In the genomic region with DNA sequence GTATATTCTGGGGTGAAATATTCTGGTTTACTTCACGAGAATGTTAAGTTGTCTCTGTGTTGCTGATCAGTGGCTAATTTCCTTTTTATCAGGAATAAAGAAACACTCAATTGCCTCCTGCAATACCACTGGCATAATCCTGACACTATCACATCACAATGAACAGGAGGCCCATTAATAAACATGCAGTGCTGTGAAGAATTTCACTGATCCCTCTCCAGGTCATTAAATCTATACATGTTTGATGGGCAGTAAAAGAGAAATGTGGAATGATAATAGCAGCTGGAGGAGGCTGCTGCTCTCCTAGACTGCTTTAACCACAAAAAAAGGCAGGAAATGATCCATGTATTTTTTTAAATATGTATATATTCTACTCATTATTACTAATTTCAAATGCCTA, we compare ENCODE assay signal across 33 cellular contexts.
"Had no signal": no experiment of that assay in that cellular context is flagged by ENCODE, and none has a peak within 500 bp of the region (broad histone marks: within the 10 kb centered on the region; RNA-seq: fewer than 3 reads in every experiment).

No MANE protein-coding gene starts in this region.

- H3K27me3 ChIP-seq: brain microvascular endothelial cell, esophagus squamous epithelium, gastroesophageal sphincter, heart right ventricle had no signal

- ATAC-seq: activated naive CD4-positive, alpha-beta T cell treated with anti-CD3 and anti-CD28 coated beads, Interleukin-2, amount 50 U/mL, for 72 hours; activated T-cell treated with anti-CD3 and anti-CD28 coated beads, Interleukin-2, amount 50 U/mL, for 72 hours; effector memory CD8-positive, alpha-beta T cell; gastroesophageal sphincter; heart right ventricle; T-helper 17 cell; WTC11 had no signal

- H3K36me3 ChIP-seq: brain microvascular endothelial cell, esophagus squamous epithelium, gastroesophageal sphincter, heart right ventricle had no signal

- H3K4me1 ChIP-seq: esophagus squamous epithelium, gastroesophageal sphincter, heart right ventricle had no signal

- H3K4me3 ChIP-seq: coronary artery, esophagus squamous epithelium, gastroesophageal sphincter, heart right ventricle had no signal

- DNase-seq: activated CD4-positive, alpha-beta memory T cell treated with anti-CD3 and anti-CD28 coated beads, Interleukin-2, amount 10 ng/mL, durations not matched to agents 7 days and 5 days; activated CD4-positive, alpha-beta T cell treated with anti-CD3 and anti-CD28 coated beads for 1 hour; activated CD4-positive, alpha-beta T cell treated with anti-CD3 and anti-CD28 coated beads for 4 hours; activated CD4-positive, alpha-beta T cell treated with anti-CD3 and anti-CD28 coated beads, Interleukin-2, amount 10 ng/mL, durations not matched to agents 7 days and 5 days; activated CD4-positive, alpha-beta T cell treated with anti-CD3 and anti-CD28 coated beads, Interleukin-2, amount 50 U/mL, for 4 hours; activated CD8-positive, alpha-beta memory T cell treated with anti-CD3 and anti-CD28 coated beads, Interleukin-2, amount 50 U/mL, for 48 hours; activated gamma-delta T cell; activated naive CD4-positive, alpha-beta T cell; activated naive CD4-positive, alpha-beta T cell treated with anti-CD3 and anti-CD28 coated beads, Interleukin-2, amount 10 ng/mL, durations not matched to agents 7 days and 5 days; activated naive CD8-positive, alpha-beta T cell treated with anti-CD3 and anti-CD28 coated beads, Interleukin-2, amount 10 ng/mL, durations not matched to agents 7 days and 5 days; activated T-cell treated with anti-CD3 and anti-CD28 coated beads for 4 hours; activated T-cell treated with anti-CD3 and anti-CD28 coated beads, Interleukin-2, amount 50 U/mL, for 24 hours; activated T-cell treated with anti-CD3 and anti-CD28 coated beads, Interleukin-2, amount 50 U/mL, for 72 hours; brain microvascular endothelial cell; dermis blood vessel endothelial cell; effector CD4-positive, alpha-beta T cell; effector memory CD8-positive, alpha-beta T cell; esophagus squamous epithelium; foreskin melanocyte; heart right ventricle; T-helper 1 cell; T-helper 17 cell; T1000 had no signal

- H3K27ac ChIP-seq: brain microvascular endothelial cell, coronary artery, epithelial cell of prostate, esophagus squamous epithelium, gastroesophageal sphincter, heart right ventricle, VCaP had no signal

- FAIRE-seq: astrocyte, bronchial epithelial cell, endometrium, endothelial cell of umbilical vein had no signal
